ENCODE assay signal across 14 cellular contexts in the genomic region with DNA sequence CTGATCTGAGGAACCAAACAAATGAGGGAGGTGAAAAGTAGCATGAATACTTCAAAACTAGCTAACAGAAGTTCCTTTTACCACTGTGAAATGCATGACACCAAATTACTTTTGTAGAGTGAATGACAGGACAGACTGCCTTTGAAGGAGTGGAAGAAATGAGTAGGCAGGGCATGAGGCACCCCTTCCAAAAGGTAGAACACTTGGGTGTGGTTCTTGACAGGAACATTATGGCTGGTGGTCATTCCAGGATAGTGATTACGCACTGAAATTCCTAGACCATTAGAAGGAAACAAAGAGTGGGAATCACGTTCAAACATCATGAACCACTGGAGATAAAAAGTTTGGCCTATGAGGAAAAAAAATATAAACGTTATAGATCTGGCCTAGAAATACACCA. TPM values are rescaled to one million over a fixed set of nuclear protein-coding genes. Genes with fewer than 3 reads are reported as not detected.
DNase-seq lines count a peak whose midpoint lies in the region; ATAC-seq and TF ChIP-seq lines count a peak whose summit lies in the region.
"Had no signal": no experiment of that assay in that cellular context is flagged by ENCODE, and none has a peak within 500 bp of the region (broad histone marks: within the 10 kb centered on the region; RNA-seq: fewer than 3 reads in every experiment).

No MANE protein-coding gene starts in this region.

- no peak for TF ChIP-seq POLR2A in GM18505 (IDR thresholded peaks at IDR 0.05; ENCODE audit: borderline replicate concordance, extremely low read depth, insufficient read depth, insufficient read length)

- peaks cover 11% of the 10 kb centered on the region for H3K4me1 ChIP-seq in psoas muscle

- H3K4me3 Mint-ChIP-seq in chondrocyte (ENCODE audit: unreplicated experiment) = no peak overlapping the region

- ATAC-seq in psoas muscle (no peak), GM18505 (IDR thresholded peaks at IDR 0.05; ENCODE audit: unreplicated experiment) (no peak)
- ATAC-seq: upper lobe of right lung had no signal

- TF ChIP-seq CTCF in chondrocyte (IDR thresholded peaks at IDR 0.05) (no peak), psoas muscle (IDR thresholded peaks at IDR 0.05) (no peak)

- no peaks in the 10 kb centered on the region for H3K27me3 Mint-ChIP-seq in chondrocyte (ENCODE audit: low read depth)

- peaks cover 16% of the 10 kb centered on the region for H3K4me1 Mint-ChIP-seq in chondrocyte (ENCODE audit: low read depth)

- no peaks in the 10 kb centered on the region for H3K27me3 ChIP-seq in psoas muscle (ENCODE audit: insufficient read depth in 3 of 3, low read length in 2 of 3)
- H3K27me3 ChIP-seq: esophagus muscularis mucosa, upper lobe of right lung had no signal

- no peak overlapping the region for H3K9ac ChIP-seq in SK-N-MC (ENCODE audit: insufficient read length)

- H3K27ac Mint-ChIP-seq in chondrocyte (ENCODE audit: unreplicated experiment) = peak overlapping the region; percentile 62

- DNase-seq in activated CD4-positive, alpha-beta T cell treated with anti-CD3 and anti-CD28 coated beads for 48 hours = peak; percentile 28
- no peak for DNase-seq in activated CD4-positive, alpha-beta T cell treated with anti-CD3 and anti-CD28 coated beads for 1 hour
- DNase-seq in SK-N-MC (ENCODE audit: low read depth, low spot score) = no peak
- DNase-seq in chondrocyte (ENCODE audit: low spot score) = no peak
- DNase-seq in psoas muscle = no peak
- no peak for DNase-seq in midbrain (lab: John Stamatoyannopoulos, UW)
- no peak for DNase-seq in NCI-H1417 (lab: John Stamatoyannopoulos, UW)
- DNase-seq: ACHN; NCI-H187 treated with DMSO at 0.1 percent for 48 hours; SHP77 treated with DMSO at 0.1 percent for 48 hours; stimulated activated CD4-positive, alpha-beta T cell treated with anti-CD3 and anti-CD28 coated beads, Interleukin-12 subunit alpha, Interleukin-12 subunit beta, amount 100 ng/mL, for 4 hours; upper lobe of right lung had no signal

- H3K27ac ChIP-seq in SK-N-MC (no peak overlapping the region), psoas muscle (peak overlapping the region; percentile 30)
- H3K27ac ChIP-seq: upper lobe of right lung had no signal

- H3K9me3 ChIP-seq in SK-N-MC (ENCODE audit: low read depth, low read length) (no peaks in the 10 kb centered on the region), psoas muscle (no peaks in the 10 kb centered on the region)
- H3K9me3 ChIP-seq: upper lobe of right lung had no signal

- peak overlapping the region; percentile 83; the same call in 1 of the 2 replicates for H3K4me3 ChIP-seq in SK-N-MC
- no peak overlapping the region for H3K4me3 ChIP-seq in psoas muscle

- H3K36me3 Mint-ChIP-seq in chondrocyte (ENCODE audit: low read depth) = peaks cover 2% of the 10 kb centered on the region

- peaks cover 2% of the 10 kb centered on the region for H3K9me3 Mint-ChIP-seq in chondrocyte (ENCODE audit: low read depth)

- 39 to 64% (median 56%) methylated on average over 3 of the region's 3 CpGs for WGBS in psoas muscle, 3 donors

- intact Hi-C loops in psoas muscle (cut with DNase I) = loop anchor here (10.0 kb wide), 2 partner anchors 363 to 1313 kb away; a partner anchor contains a TSS

- peaks cover 50% of the 10 kb centered on the region for H3K36me3 ChIP-seq in SK-N-MC (ENCODE audit: insufficient read depth, low read length)
- H3K36me3 ChIP-seq in psoas muscle (ENCODE audit: insufficient read depth in 1 of 2, low read depth in 1 of 2) = peaks cover 0 to 41% of the 10 kb centered on the region in 2 donors

RNA-seq across cellular contexts. Expression of a gene that starts 4.9 kb away (rescaled TPM):
- 147 to 219 TPM (median 155 TPM) in 3 replicates for total RNA-seq in chondrocyte
- total RNA-seq in psoas muscle = 100 to 1,000 TPM; 132 to 253 (median 209) TPM
- polyA plus RNA-seq in psoas muscle = 10 to 100 TPM; 34.4 to 81.5 (median 55.9) TPM
